Comparison of ENCODE assay signal across 16 cellular contexts in genomic region chr1:20172033-20172588, GRCh38. TPM values are rescaled to one million over a fixed set of nuclear protein-coding genes. Genes with fewer than 3 reads are reported as not detected.
"Had no signal": no experiment of that assay in that cellular context is flagged by ENCODE, and none has a peak within 500 bp of the region (broad histone marks: within the 10 kb centered on the region; RNA-seq: fewer than 3 reads in every experiment).

No MANE protein-coding gene starts in this region.

- DNase-seq: activated naive CD4-positive, alpha-beta T cell; central memory CD4-positive, alpha-beta T cell; effector memory CD4-positive, alpha-beta T cell; naive thymus-derived CD8-positive, alpha-beta T cell; right cardiac atrium; substantia nigra; transverse colon had no signal

- H3K9me3 Mint-ChIP-seq: activated T-helper 1 cell treated with anti-CD3 and anti-CD28 coated beads, Interleukin-12 subunit alpha, Interleukin-12 subunit beta, Interleukin-2, Interleukin-4 antibody, amounts not matched to agents 30 ng/mL and 10 ng/mL and 1 ng/mL, durations not matched to agents 14 hours and 24 hours and 36 hours; stimulated activated naive B cell treated with anti-CD40 and anti-IgM and Interleukin-4, amounts not matched to agents 10 μg/mL and 1 μg/mL and 100 μg/mL, for 72 hours; T-helper 2 cell treated with Interferon-gamma antibody and Interleukin-4, amounts not matched to agents 5 μg/mL and 100 μg/mL, for 36 hours had no signal

- H3K27me3 ChIP-seq: hepatocyte, neutrophil, transverse colon had no signal

- H3K4me3 ChIP-seq: hepatocyte, smooth muscle cell, transverse colon had no signal

- H3K36me3 Mint-ChIP-seq: naive thymus-derived CD8-positive, alpha-beta T cell; stimulated activated naive B cell treated with anti-CD40 and anti-IgM and Interleukin-4, amounts not matched to agents 10 μg/mL and 1 μg/mL and 100 μg/mL, for 72 hours had no signal

- H3K36me3 ChIP-seq: neutrophil, transverse colon had no signal

- H3K9me3 ChIP-seq: neutrophil, transverse colon had no signal

- H3K27ac ChIP-seq: hepatocyte, neutrophil had no signal

- H3K4me3 Mint-ChIP-seq: activated T-helper 1 cell treated with anti-CD3 and anti-CD28 coated beads, Interleukin-12 subunit alpha, Interleukin-12 subunit beta, Interleukin-2, Interleukin-4 antibody, amounts not matched to agents 30 ng/mL and 10 ng/mL and 1 ng/mL, durations not matched to agents 14 hours and 24 hours and 36 hours; naive thymus-derived CD8-positive, alpha-beta T cell; T-helper 2 cell treated with Interferon-gamma antibody and Interleukin-4, amounts not matched to agents 5 μg/mL and 100 μg/mL, for 36 hours had no signal

- ATAC-seq: right cardiac atrium had no signal

- H3K27ac Mint-ChIP-seq: T-helper 2 cell treated with Interferon-gamma antibody and Interleukin-4, amounts not matched to agents 5 μg/mL and 100 μg/mL, for 36 hours had no signal

RNA-seq across cellular contexts. Expression of gene UBXN10, which starts 13.8 kb away (rescaled TPM):
- total RNA-seq: naive thymus-derived CD8-positive, alpha-beta T cell had no signal

RNA-seq across cellular contexts. Expression of gene PLA2G2C, which starts 14.2 kb away (rescaled TPM):
- total RNA-seq: epithelial cell of proximal tubule; hepatocyte; mammary epithelial cell; naive thymus-derived CD8-positive, alpha-beta T cell had no signal

RNA-seq across cellular contexts. Expression of gene PLA2G2F, which starts 33.0 kb away (rescaled TPM):
- total RNA-seq: activated T-helper 1 cell treated with anti-CD3 and anti-CD28 coated beads, Interleukin-12 subunit alpha, Interleukin-12 subunit beta, Interleukin-2, Interleukin-4 antibody, amounts not matched to agents 30 ng/mL and 10 ng/mL and 1 ng/mL, durations not matched to agents 14 hours and 24 hours and 36 hours; hepatocyte; mammary epithelial cell; mononuclear cell; naive thymus-derived CD8-positive, alpha-beta T cell; right cardiac atrium had no signal

RNA-seq across cellular contexts. Expression of gene PLA2G2D, which starts 52.8 kb away (rescaled TPM):
- total RNA-seq: activated T-helper 1 cell treated with anti-CD3 and anti-CD28 coated beads, Interleukin-12 subunit alpha, Interleukin-12 subunit beta, Interleukin-2, Interleukin-4 antibody, amounts not matched to agents 30 ng/mL and 10 ng/mL and 1 ng/mL, durations not matched to agents 14 hours and 24 hours and 36 hours; epithelial cell of proximal tubule; hepatocyte; mammary epithelial cell; mononuclear cell; naive thymus-derived CD8-positive, alpha-beta T cell; right cardiac atrium; smooth muscle cell had no signal
